In genomic region chr12:75705749-75706719, GRCh38 we compare ENCODE assay signal across 1 cellular context.
TF ChIP-seq lines count a peak whose summit lies in the region.

No MANE protein-coding gene starts in this region.

TF ChIP-seq in A549, 52 proteins besides CTCF, POLR2A, EP300 and RAD21 (continued from another document):
- TF ChIP-seq E2F6 (IDR thresholded peaks at IDR 0.05; ENCODE audit: borderline replicate concordance, low read depth) = no peak
- TF ChIP-seq HOXA7 (CRISPR knock-in tag; IDR thresholded peaks at IDR 0.05) = no peak
- TF ChIP-seq ZNF302 (CRISPR knock-in tag; IDR thresholded peaks at IDR 0.05) = no peak
- TF ChIP-seq NR3C1 (IDR thresholded peaks at IDR 0.05) = no peak
- no peak for TF ChIP-seq POLR2AphosphoS2 (conservative IDR thresholded peaks at IDR 0.05; ENCODE audit: low read length)
- TF ChIP-seq, protein P1, sequence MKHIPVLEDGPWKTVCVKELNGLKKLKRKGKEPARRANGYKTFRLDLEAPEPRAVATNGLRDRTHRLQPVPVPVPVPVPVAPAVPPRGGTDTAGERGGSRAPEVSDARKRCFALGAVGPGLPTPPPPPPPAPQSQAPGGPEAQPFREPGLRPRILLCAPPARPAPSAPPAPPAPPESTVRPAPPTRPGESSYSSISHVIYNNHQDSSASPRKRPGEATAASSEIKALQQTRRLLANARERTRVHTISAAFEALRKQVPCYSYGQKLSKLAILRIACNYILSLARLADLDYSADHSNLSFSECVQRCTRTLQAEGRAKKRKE (CRISPR knock-in tag; IDR thresholded peaks at IDR 0.05; ENCODE audit: low read depth) = no peak
- no peak for TF ChIP-seq HES2 (IDR thresholded peaks at IDR 0.05)
- no peak for TF ChIP-seq PHF8 (IDR thresholded peaks at IDR 0.05; ENCODE audit: borderline replicate concordance, low read depth)
- TF ChIP-seq SMC3 (IDR thresholded peaks at IDR 0.05) = peak; percentile 13; the same call in 1 of the 3 replicates
TF ChIP-seq in A549: peak in this region for 3.
